Comparison of ENCODE assay signal across 27 cellular contexts in genomic region chr3:182252802-182253201, GRCh38.
"Had no signal": no experiment of that assay in that cellular context is flagged by ENCODE, and none has a peak within 500 bp of the region (broad histone marks: within the 10 kb centered on the region; RNA-seq: fewer than 3 reads in every experiment).

No MANE protein-coding gene starts in this region.

- H3K27ac ChIP-seq: brain microvascular endothelial cell, esophagus muscularis mucosa, foreskin keratinocyte, gastrocnemius medialis, heart right ventricle had no signal

- ATAC-seq: activated CD8-positive, alpha-beta T cell treated with anti-CD3 and anti-CD28 coated beads for 36 hours; activated T-cell treated with anti-CD3 and anti-CD28 coated beads, Interleukin-2, amount 50 U/mL, for 4 hours; activated T-helper 17 cell treated with anti-CD3 and anti-CD28 coated beads, Interleukin-2, amount 50 U/mL, for 72 hours; effector memory CD8-positive, alpha-beta T cell; foreskin keratinocyte; gastrocnemius medialis; heart right ventricle; T-helper 17 cell had no signal

- DNase-seq: activated CD4-positive, alpha-beta T cell treated with anti-CD3 and anti-CD28 coated beads for 1 hour; activated CD4-positive, alpha-beta T cell treated with anti-CD3 and anti-CD28 coated beads for 4 hours; activated CD4-positive, alpha-beta T cell treated with anti-CD3 and anti-CD28 coated beads, Interleukin-2, amount 10 ng/mL, durations not matched to agents 7 days and 5 days; activated CD4-positive, alpha-beta T cell treated with anti-CD3 and anti-CD28 coated beads, Interleukin-2, amount 50 U/mL, for 4 hours; activated CD4-positive, CD25-positive, alpha-beta regulatory T cell; activated CD8-positive, alpha-beta memory T cell treated with anti-CD3 and anti-CD28 coated beads for 24 hours; activated CD8-positive, alpha-beta T cell treated with anti-CD3 and anti-CD28 coated beads for 36 hours; activated effector memory CD4-positive, alpha-beta T cell treated with Interleukin-2 at 50 U/mL for 16 hours; activated gamma-delta T cell treated with Interleukin-2 at 50 U/mL for 16 hours; activated naive CD4-positive, alpha-beta T cell treated with anti-CD3 and anti-CD28 coated beads, Interleukin-2, amount 50 U/mL, for 16 hours; activated naive CD4-positive, alpha-beta T cell treated with Interleukin-2 at 50 U/mL for 16 hours; activated T-cell treated with anti-CD3 and anti-CD28 coated beads, Interleukin-2, amount 50 U/mL, for 4 hours; amniotic stem cell; anterior cingulate cortex; brain microvascular endothelial cell; cortex of kidney; dermis blood vessel endothelial cell; effector CD4-positive, alpha-beta T cell; effector memory CD8-positive, alpha-beta T cell; erythroblast; foreskin keratinocyte; gastrocnemius medialis; heart right ventricle; T-helper 17 cell; T1000 had no signal
